8 cellular contexts compared by ENCODE assay signal in the genomic region with DNA sequence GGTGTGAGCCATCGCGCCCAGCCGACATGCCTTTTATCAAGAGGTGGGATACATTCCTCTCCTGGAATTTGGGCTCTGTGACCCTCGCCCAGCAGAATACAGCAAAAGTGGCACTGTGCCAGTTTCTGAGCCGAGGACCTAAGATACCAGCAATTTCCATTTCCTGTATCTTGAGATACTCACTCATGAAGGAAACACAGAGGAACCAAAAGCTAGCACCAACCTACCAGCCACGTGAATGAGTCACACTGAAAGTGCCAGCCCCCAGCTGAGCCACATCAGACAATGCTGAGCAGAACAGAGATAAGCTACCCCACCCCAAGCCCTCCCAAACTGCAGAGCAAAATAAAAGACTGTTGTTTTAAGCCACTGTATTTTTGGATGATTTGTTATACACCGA. TPM values are rescaled to one million over a fixed set of nuclear protein-coding genes. Genes with fewer than 3 reads are reported as not detected.
DNase-seq lines count a peak whose midpoint lies in the region; ATAC-seq and TF ChIP-seq lines count a peak whose summit lies in the region.

No MANE protein-coding gene starts in this region.

- H3K27me3 ChIP-seq in foreskin keratinocyte, result no peaks in the 10 kb centered on the region
- H3K27me3 ChIP-seq in ascending aorta, result no peaks in the 10 kb centered on the region

- DNase-seq in ELR (ENCODE audit: low read depth), result peak; percentile 82
- peak; percentile 74 for DNase-seq in H4 (ENCODE audit: low spot score)
- DNase-seq in M059J (ENCODE audit: low read depth), result peak; percentile 87
- peak; percentile 59 to 80 for DNase-seq in activated CD8-positive, alpha-beta memory T cell treated with anti-CD3 and anti-CD28 coated beads for 4 hours (ENCODE audit: low read depth in 2 of 2)
- peak; percentile 22 to 52 for DNase-seq in foreskin keratinocyte
- peak; percentile 63 for DNase-seq in stimulated activated CD8-positive, alpha-beta memory T cell treated with anti-CD3 and anti-CD28 coated beads, Interleukin-15, amount 100 ng/mL, for 1 hour (ENCODE audit: low read depth)
- no peak for DNase-seq in COR-L47 (lab: John Stamatoyannopoulos, UW)
- no peak for DNase-seq in ascending aorta (ENCODE audit: low spot score in 2 of 2)

- H3K27ac ChIP-seq in foreskin keratinocyte (peak overlapping the region; percentile 32), ascending aorta (no peak overlapping the region)

- intact Hi-C loops in ascending aorta (cut with DNase I), result no loop called here

- TF ChIP-seq CTCF in foreskin keratinocyte (conservative IDR thresholded peaks at IDR 0.05) (no peak), ascending aorta (IDR thresholded peaks at IDR 0.05) (no peak)

- peaks cover 7 to 17% of the 10 kb centered on the region in 2 donors for H3K36me3 ChIP-seq in ascending aorta

- peak; percentile 93 for ATAC-seq in foreskin keratinocyte

- no peak overlapping the region for H3K4me3 ChIP-seq in ascending aorta

- no peaks in the 10 kb centered on the region for H3K9me3 ChIP-seq in ascending aorta

- H3K4me1 ChIP-seq in foreskin keratinocyte, result no peaks in the 10 kb centered on the region
- H3K4me1 ChIP-seq in ascending aorta, result peaks cover 0 to 2% of the 10 kb centered on the region in 2 donors

RNA-seq across cellular contexts. Expression of gene CACUL1, which starts 56.3 kb away (rescaled TPM):
- 15.6 and 16.3 TPM in 2 replicates for total RNA-seq in H4 (2014; rRNA removed; shearing (Covaris generic))
- 23.2 and 33.7 TPM in 2 replicates for total RNA-seq in M059J (2014; rRNA removed; shearing (Covaris generic))
- 33.2 and 36.4 TPM in 2 replicates for total RNA-seq in foreskin keratinocyte
- 6.9 and 7.2 TPM in 2 replicates for polyA plus RNA-seq in foreskin keratinocyte
- total RNA-seq in ascending aorta, result 23.6 TPM

Comparison
In these comparisons a context has a peak if more than half of its experiments do, and no peak if none do; other contexts are left out.
1. DNase-seq: peak in ELR (single experiment), H4 (single experiment), M059J (single experiment), activated CD8-positive, alpha-beta memory T cell treated with anti-CD3 and anti-CD28 coated beads for 4 hours (2 of 2), foreskin keratinocyte (2 of 2) and stimulated activated CD8-positive, alpha-beta memory T cell treated with anti-CD3 and anti-CD28 coated beads, Interleukin-15, amount 100 ng/mL, for 1 hour (single experiment); none in COR-L47 (single experiment) and ascending aorta (0 of 2).